In the genomic region with DNA sequence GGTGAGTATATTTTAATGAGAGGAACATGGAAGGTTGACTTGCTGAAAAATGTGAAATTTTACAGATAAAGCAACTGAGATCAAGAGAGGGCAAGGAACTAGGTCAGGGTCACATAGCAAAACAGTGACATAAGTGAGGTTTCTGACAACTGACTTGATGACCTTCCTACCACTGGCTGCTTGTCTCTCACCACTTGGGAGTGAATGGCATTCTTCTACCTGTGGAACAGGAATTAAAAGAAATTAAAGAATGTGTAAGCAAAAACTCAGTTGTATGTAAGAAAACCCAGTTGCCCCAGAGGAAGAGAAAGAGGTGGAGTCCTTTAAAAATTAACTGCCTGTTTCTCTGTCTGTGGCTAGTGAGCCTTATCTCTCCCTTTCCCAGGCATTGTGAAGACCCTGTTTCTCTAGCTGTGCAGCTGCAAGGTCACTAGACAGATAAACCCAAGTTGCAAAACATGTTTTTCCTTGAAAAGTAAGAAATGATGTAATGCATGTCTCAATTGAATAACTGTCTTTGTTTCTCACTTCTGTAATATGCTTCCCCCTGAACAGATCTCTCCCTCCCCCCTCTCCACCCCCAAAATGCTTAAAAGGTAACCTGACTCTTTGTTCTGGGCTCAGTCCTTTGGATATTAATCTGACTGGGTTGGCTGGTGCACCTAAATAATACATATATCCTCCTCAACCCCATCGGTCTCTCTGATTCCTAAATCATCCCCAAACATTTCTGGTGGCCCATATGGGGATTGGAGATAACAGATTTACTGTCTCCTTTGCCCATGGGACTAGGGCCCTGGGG, we compare ENCODE assay signal across 1 cellular context.
TF ChIP-seq lines count a peak whose summit lies in the region.

No MANE protein-coding gene starts in this region.

TF ChIP-seq in HepG2, 621 proteins besides CTCF, POLR2A, EP300 and RAD21 (continued from another document and continues in another):
- TF ChIP-seq GABPA (IDR thresholded peaks at IDR 0.05; ENCODE audit: low read depth, low read length) (no peak), GABPA (CRISPR knock-in tag; IDR thresholded peaks at IDR 0.05; ENCODE audit: low read depth) (0 out of 2 replicates have a peak, but pooled peaks have one; percentile 13), CENPBD1 (CRISPR knock-in tag; IDR thresholded peaks at IDR 0.05; ENCODE audit: borderline replicate concordance, low read depth) (no peak), ZC3H4 (CRISPR knock-in tag; IDR thresholded peaks at IDR 0.05; ENCODE audit: borderline replicate concordance) (no peak), ZNF496 (CRISPR knock-in tag; IDR thresholded peaks at IDR 0.05; ENCODE audit: insufficient replicate concordance) (no peak), ZNF546 (CRISPR knock-in tag; conservative IDR thresholded peaks at IDR 0.05) (no peak), ZNF761 (CRISPR knock-in tag; conservative IDR thresholded peaks at IDR 0.05) (0 out of 2 replicates have a peak, but pooled peaks have one; percentile 26), TOPORS (CRISPR knock-in tag; IDR thresholded peaks at IDR 0.05) (no peak), GFI1 (CRISPR knock-in tag; IDR thresholded peaks at IDR 0.05; ENCODE audit: borderline replicate concordance) (peak; percentile 68), NFE2L2 (IDR thresholded peaks at IDR 0.05; ENCODE audit: low read length) (no peak), CHD4 (IDR thresholded peaks at IDR 0.05; ENCODE audit: borderline replicate concordance, low read length) (no peak), SRY (CRISPR knock-in tag; IDR thresholded peaks at IDR 0.05) (no peak), RNF2 (conservative IDR thresholded peaks at IDR 0.05; ENCODE audit: low read depth) (no peak), ERF (CRISPR knock-in tag; IDR thresholded peaks at IDR 0.05) (no peak), PAF1 (CRISPR knock-in tag; IDR thresholded peaks at IDR 0.05) (no peak), ZNF572 (CRISPR knock-in tag; IDR thresholded peaks at IDR 0.05) (no peak), CHCHD3 (CRISPR knock-in tag; IDR thresholded peaks at IDR 0.05) (no peak), RFX1 (IDR thresholded peaks at IDR 0.05) (no peak), HMG20A (CRISPR knock-in tag; IDR thresholded peaks at IDR 0.05; ENCODE audit: borderline replicate concordance) (peak; percentile 92), SMAD3 (CRISPR knock-in tag; IDR thresholded peaks at IDR 0.05) (peak; percentile 85; the same call in 1 of the 2 replicates), AFF4 (CRISPR knock-in tag; IDR thresholded peaks at IDR 0.05) (no peak), NFKBIZ (CRISPR knock-in tag; IDR thresholded peaks at IDR 0.05) (0 out of 2 replicates have a peak, but pooled peaks have one; percentile 58), RARG (CRISPR knock-in tag; IDR thresholded peaks at IDR 0.05; ENCODE audit: low read depth) (no peak), ZBTB3 (CRISPR knock-in tag; IDR thresholded peaks at IDR 0.05; ENCODE audit: borderline replicate concordance, low read depth) (0 out of 2 replicates have a peak, but pooled peaks have one; percentile 36), TOE1 (CRISPR knock-in tag; IDR thresholded peaks at IDR 0.05) (no peak), KLF15 (CRISPR knock-in tag; IDR thresholded peaks at IDR 0.05; ENCODE audit: borderline replicate concordance) (peak; percentile 31; the same call in 1 of the 2 replicates), GATAD2A (CRISPR knock-in tag; IDR thresholded peaks at IDR 0.05) (peak; percentile 97), ZFP36 (IDR thresholded peaks at IDR 0.05; ENCODE audit: borderline replicate concordance, low read depth, low read length, partially characterized antibody) (no peak), NPAS2 (CRISPR knock-in tag; IDR thresholded peaks at IDR 0.05; ENCODE audit: borderline replicate concordance) (no peak), KMT2B (CRISPR knock-in tag; IDR thresholded peaks at IDR 0.05) (peak; percentile 66; the same call in 1 of the 2 replicates), ZNF282 (IDR thresholded peaks at IDR 0.05; ENCODE audit: partially characterized antibody) (no peak), HMGXB3 (CRISPR knock-in tag; IDR thresholded peaks at IDR 0.05; ENCODE audit: borderline replicate concordance) (no peak; the same call in 1 of the 2 replicates), MBNL3 (CRISPR knock-in tag; conservative IDR thresholded peaks at IDR 0.05) (no peak), SAP130 (CRISPR knock-in tag; IDR thresholded peaks at IDR 0.05; ENCODE audit: low read depth) (peak; percentile 67), ZSCAN25 (CRISPR knock-in tag; IDR thresholded peaks at IDR 0.05) (peak; percentile 11; the same call in 1 of the 2 replicates), ZFP82 (CRISPR knock-in tag; IDR thresholded peaks at IDR 0.05; ENCODE audit: borderline replicate concordance) (peak; percentile 53; the same call in 1 of the 2 replicates), E2F5 (CRISPR knock-in tag; conservative IDR thresholded peaks at IDR 0.05) (no peak), ASH2L (IDR thresholded peaks at IDR 0.05; ENCODE audit: insufficient read length, low read depth, low read length) (no peak), SMARCC2 (IDR thresholded peaks at IDR 0.05) (no peak), SRSF1 (optimal IDR thresholded peaks at IDR 0.05; ENCODE audit: low read depth, low read length) (no peak)
- TF ChIP-seq, protein P1, sequence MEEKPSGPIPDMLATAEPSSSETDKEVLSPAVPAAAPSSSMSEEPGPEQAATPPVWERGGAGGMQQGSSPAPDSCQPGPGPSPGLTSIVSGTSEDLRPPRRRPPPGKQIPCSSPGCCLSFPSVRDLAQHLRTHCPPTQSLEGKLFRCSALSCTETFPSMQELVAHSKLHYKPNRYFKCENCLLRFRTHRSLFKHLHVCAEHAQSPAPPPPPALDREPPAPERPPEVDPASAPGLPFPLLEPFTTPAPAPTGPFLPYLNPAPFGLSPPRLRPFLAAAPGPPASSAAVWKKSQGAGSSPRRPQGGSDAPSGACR (CRISPR knock-in tag; IDR thresholded peaks at IDR 0.05), result 0 out of 2 replicates have a peak, but pooled peaks have one; percentile 9
- TF ChIP-seq, protein P2, sequence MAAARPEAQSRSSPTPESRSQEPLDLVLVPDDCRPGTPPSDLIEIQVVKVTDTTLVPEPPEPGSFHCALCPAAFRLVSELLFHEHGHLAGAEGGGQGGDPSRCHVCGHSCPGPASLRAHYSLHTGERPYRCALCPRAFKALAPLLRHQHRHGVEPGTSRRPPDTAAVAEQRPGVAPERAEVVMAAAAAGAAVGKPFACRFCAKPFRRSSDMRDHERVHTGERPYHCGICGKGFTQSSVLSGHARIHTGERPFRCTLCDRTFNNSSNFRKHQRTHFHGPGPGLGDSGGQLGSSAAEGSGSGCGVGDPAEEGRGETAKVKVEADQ (CRISPR knock-in tag; IDR thresholded peaks at IDR 0.05; ENCODE audit: borderline replicate concordance), result no peak; the same call in 1 of the 2 replicates
- TF ChIP-seq, protein P3, sequence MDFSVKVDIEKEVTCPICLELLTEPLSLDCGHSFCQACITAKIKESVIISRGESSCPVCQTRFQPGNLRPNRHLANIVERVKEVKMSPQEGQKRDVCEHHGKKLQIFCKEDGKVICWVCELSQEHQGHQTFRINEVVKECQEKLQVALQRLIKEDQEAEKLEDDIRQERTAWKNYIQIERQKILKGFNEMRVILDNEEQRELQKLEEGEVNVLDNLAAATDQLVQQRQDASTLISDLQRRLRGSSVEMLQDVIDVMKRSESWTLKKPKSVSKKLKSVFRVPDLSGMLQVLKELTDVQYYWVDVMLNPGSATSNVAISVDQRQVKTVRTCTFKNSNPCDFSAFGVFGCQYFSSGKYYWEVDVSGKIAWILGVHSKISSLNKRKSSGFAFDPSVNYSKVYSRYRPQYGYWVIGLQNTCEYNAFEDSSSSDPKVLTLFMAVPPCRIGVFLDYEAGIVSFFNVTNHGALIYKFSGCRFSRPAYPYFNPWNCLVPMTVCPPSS (IDR thresholded peaks at IDR 0.05), result no peak
- TF ChIP-seq, protein P4, sequence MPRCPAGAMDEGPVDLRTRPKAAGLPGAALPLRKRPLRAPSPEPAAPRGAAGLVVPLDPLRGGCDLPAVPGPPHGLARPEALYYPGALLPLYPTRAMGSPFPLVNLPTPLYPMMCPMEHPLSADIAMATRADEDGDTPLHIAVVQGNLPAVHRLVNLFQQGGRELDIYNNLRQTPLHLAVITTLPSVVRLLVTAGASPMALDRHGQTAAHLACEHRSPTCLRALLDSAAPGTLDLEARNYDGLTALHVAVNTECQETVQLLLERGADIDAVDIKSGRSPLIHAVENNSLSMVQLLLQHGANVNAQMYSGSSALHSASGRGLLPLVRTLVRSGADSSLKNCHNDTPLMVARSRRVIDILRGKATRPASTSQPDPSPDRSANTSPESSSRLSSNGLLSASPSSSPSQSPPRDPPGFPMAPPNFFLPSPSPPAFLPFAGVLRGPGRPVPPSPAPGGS (CRISPR knock-in tag; IDR thresholded peaks at IDR 0.05), result no peak
